ENCODE assay signal across 9 cellular contexts in the genomic region with DNA sequence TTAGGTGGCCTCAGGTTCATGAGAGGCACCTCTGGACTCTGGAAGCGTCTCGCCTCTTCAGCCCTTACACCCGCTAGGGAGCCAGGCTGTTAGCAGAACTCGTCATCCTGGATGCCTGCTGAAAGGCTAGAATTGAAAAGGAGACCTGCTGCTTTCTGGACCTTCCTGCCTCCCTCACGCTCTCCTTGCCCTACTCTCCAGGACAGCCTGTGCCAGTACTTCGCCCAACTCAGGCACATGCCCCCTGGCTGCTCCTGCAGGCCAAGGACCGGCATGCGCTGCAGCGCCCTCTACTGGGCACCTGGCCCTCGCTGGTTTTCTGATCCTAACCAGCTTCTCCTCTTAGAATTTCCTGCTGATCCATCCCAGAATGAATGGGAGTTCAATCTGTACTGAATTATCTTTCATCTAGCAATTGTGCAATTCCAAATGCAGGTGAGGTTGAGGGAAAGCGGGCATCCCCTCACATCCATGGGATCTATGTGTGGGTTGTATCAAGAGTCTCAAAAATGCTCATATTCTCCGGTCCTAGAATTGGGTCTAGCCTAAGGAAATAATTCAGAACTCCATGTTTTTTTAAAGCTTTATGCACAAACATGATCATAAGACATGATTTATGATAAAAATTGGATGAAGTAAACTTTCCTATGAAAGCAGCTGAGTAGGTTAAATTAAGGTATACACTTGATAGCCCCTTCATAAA.
DNase-seq lines count a peak whose midpoint lies in the region; ATAC-seq, FAIRE-seq and TF ChIP-seq lines count a peak whose summit lies in the region.
"Had no signal": no experiment of that assay in that cellular context is flagged by ENCODE, and none has a peak within 500 bp of the region (broad histone marks: within the 10 kb centered on the region; RNA-seq: fewer than 3 reads in every experiment).

No MANE protein-coding gene starts in this region.

- H3K36me3 Mint-ChIP-seq in activated CD4-positive, alpha-beta memory T cell treated with anti-CD3 and anti-CD28 coated beads for 36 hours: peaks cover 27% of the 10 kb centered on the region
- H3K36me3 Mint-ChIP-seq in mesothelial cell of epicardium: peaks cover 12% of the 10 kb centered on the region

- H3K27ac Mint-ChIP-seq in activated CD4-positive, alpha-beta memory T cell treated with anti-CD3 and anti-CD28 coated beads for 36 hours: no peak overlapping the region
- H3K27ac Mint-ChIP-seq in mesothelial cell of epicardium: no peak overlapping the region
- H3K27ac Mint-ChIP-seq: natural killer cell treated with Interleukin-12 subunit alpha and Interleukin-12 subunit beta and Interleukin-15 and Interleukin-18, amount 100 ng/mL, for 72 hours had no signal

- peak; percentile 73 for TF ChIP-seq CTCF in mesothelial cell of epicardium (IDR thresholded peaks at IDR 0.05; ENCODE audit: unreplicated experiment)

- intact Hi-C loops in activated CD4-positive, alpha-beta memory T cell treated with anti-CD3 and anti-CD28 coated beads for 36 hours (cut with micrococcal nuclease): no loop called here

- H3K9me3 Mint-ChIP-seq in activated CD4-positive, alpha-beta memory T cell treated with anti-CD3 and anti-CD28 coated beads for 36 hours: no peaks in the 10 kb centered on the region
- H3K9me3 Mint-ChIP-seq in mesothelial cell of epicardium: no peaks in the 10 kb centered on the region
- H3K9me3 Mint-ChIP-seq: natural killer cell treated with Interleukin-12 subunit alpha and Interleukin-12 subunit beta and Interleukin-15 and Interleukin-18, amount 100 ng/mL, for 72 hours had no signal

- TF ChIP-seq POLR2A in GM12892 (IDR thresholded peaks at IDR 0.05; ENCODE audit: low read depth, low read length): peak; percentile 30; the same call in 1 of the 2 replicates

- no peaks in the 10 kb centered on the region for H3K27me3 Mint-ChIP-seq in activated CD4-positive, alpha-beta memory T cell treated with anti-CD3 and anti-CD28 coated beads for 36 hours
- no peaks in the 10 kb centered on the region for H3K27me3 Mint-ChIP-seq in mesothelial cell of epicardium (ENCODE audit: low read depth)
- H3K27me3 Mint-ChIP-seq: natural killer cell treated with Interleukin-12 subunit alpha and Interleukin-12 subunit beta and Interleukin-15 and Interleukin-18, amount 100 ng/mL, for 72 hours had no signal

- DNase-seq in A172 (ENCODE audit: low spot score) (peak; percentile 67), GM12892 (ENCODE audit: insufficient read length) (peak; percentile 81), NCI-H460 (ENCODE audit: extremely low read depth, low read depth) (peak; percentile 34), dermis microvascular lymphatic vessel endothelial cell (ENCODE audit: low read depth in 2 of 2) (peak; percentile 38 to 70), mesothelial cell of epicardium (ENCODE audit: low spot score in 2 of 2, unreplicated experiment in 2 of 2) (peak; percentile 53 to 75)
- DNase-seq in activated CD4-positive, alpha-beta memory T cell treated with anti-CD3 and anti-CD28 coated beads for 36 hours: peak; percentile 84
- DNase-seq in stimulated activated CD8-positive, alpha-beta memory T cell treated with anti-CD3 and anti-CD28 coated beads, Interleukin-4, amount 100 ng/mL, for 4 hours (ENCODE audit: low read depth in 2 of 2, low spot score in 1 of 2): peak; percentile 32 to 56

- POLR2A ChIA-PET in activated CD4-positive, alpha-beta memory T cell treated with anti-CD3 and anti-CD28 coated beads for 36 hours (lab: Charles Lee): no interaction called here

- H3K4me1 Mint-ChIP-seq in activated CD4-positive, alpha-beta memory T cell treated with anti-CD3 and anti-CD28 coated beads for 36 hours (ENCODE audit: low read depth): peaks cover 3% of the 10 kb centered on the region
- no peaks in the 10 kb centered on the region for H3K4me1 Mint-ChIP-seq in mesothelial cell of epicardium

- peak; percentile 51 for FAIRE-seq in GM12892 (lab: Jason Lieb, UNC)

- CTCF ChIA-PET in activated CD4-positive, alpha-beta memory T cell treated with anti-CD3 and anti-CD28 coated beads for 36 hours (lab: Charles Lee): interaction anchor here (0.5 to 5.2 kb wide), 31 partner anchors 9 to 683 kb away, joined by 3 to 32 read pairs (median 4); partner anchors contain the start of gene PTPN1

- no peak overlapping the region for H3K4me3 Mint-ChIP-seq in activated CD4-positive, alpha-beta memory T cell treated with anti-CD3 and anti-CD28 coated beads for 36 hours
- no peak overlapping the region for H3K4me3 Mint-ChIP-seq in mesothelial cell of epicardium
- H3K4me3 Mint-ChIP-seq: natural killer cell treated with Interleukin-12 subunit alpha and Interleukin-12 subunit beta and Interleukin-15 and Interleukin-18, amount 100 ng/mL, for 72 hours had no signal

- ATAC-seq in GM21423 (IDR thresholded peaks at IDR 0.05; ENCODE audit: unreplicated experiment): no peak

Comparison
In these comparisons a context has a peak if more than half of its experiments do, and no peak if none do; other contexts are left out.
1. DNase-seq: peak in every context shown above with its lines; median percentile 84 in activated CD4-positive, alpha-beta memory T cell treated with anti-CD3 and anti-CD28 coated beads for 36 hours; 81 in GM12892; 67 in A172; 64 in mesothelial cell of epicardium; 54 in dermis microvascular lymphatic vessel endothelial cell; 44 in stimulated activated CD8-positive, alpha-beta memory T cell treated with anti-CD3 and anti-CD28 coated beads, Interleukin-4, amount 100 ng/mL, for 4 hours; 34 in NCI-H460.